ENCODE assay signal across 8 cellular contexts in genomic region chr2:42792583-42793313, GRCh38. TPM values are rescaled to one million over a fixed set of nuclear protein-coding genes. Genes with fewer than 3 reads are reported as not detected.
DNase-seq lines count a peak whose midpoint lies in the region; ATAC-seq, FAIRE-seq and TF ChIP-seq lines count a peak whose summit lies in the region.

Gene HAAO, minus strand, starts transcription at chr2:42792583. Its CDS starts 47 bp downstream, at chr2:42792536.

- peak within 1 kb of the TSS; percentile 79 for H3K27ac Mint-ChIP-seq in astrocyte (ENCODE audit: unreplicated experiment)

- H3K4me3 ChIP-seq in astrocyte (ENCODE audit: insufficient read depth, low read depth, low read length) = peak within 1 kb of the TSS; percentile 48
- H3K4me3 ChIP-seq in skin epidermis = peak within 1 kb of the TSS; percentile 43 to 78 (median 59)

- H2AFZ ChIP-seq in astrocyte (ENCODE audit: low read depth, low read length) = peak within 1 kb of the TSS; percentile 79

- H3K9me3 ChIP-seq in astrocyte (ENCODE audit: insufficient read depth, low read depth, low read length) = no peaks in the 10 kb centered on the region

- peak within 1 kb of the TSS; percentile 61 for H3K4me3 Mint-ChIP-seq in astrocyte (ENCODE audit: unreplicated experiment)

- no peaks in the 10 kb centered on the region for H3K79me2 ChIP-seq in astrocyte (ENCODE audit: insufficient read depth, low read length)

- H3K4me1 Mint-ChIP-seq in astrocyte (ENCODE audit: low read depth, unreplicated experiment) = peaks cover 21% of the 10 kb centered on the region

- H3K9ac ChIP-seq in astrocyte (ENCODE audit: low read length) = peak within 1 kb of the TSS; percentile 62

- peaks cover 7% of the 10 kb centered on the region for H3K36me3 Mint-ChIP-seq in astrocyte (ENCODE audit: low read depth, unreplicated experiment)

- H3K9me3 Mint-ChIP-seq in astrocyte (ENCODE audit: unreplicated experiment) = peaks cover 8% of the 10 kb centered on the region

- H3K36me3 ChIP-seq in astrocyte (ENCODE audit: insufficient read depth, low read length) = no peaks in the 10 kb centered on the region

- H3K27ac ChIP-seq in astrocyte (ENCODE audit: low read depth, low read length) = no peak within 1 kb of the TSS
- peak within 1 kb of the TSS; percentile 60 to 94 (median 86) for H3K27ac ChIP-seq in skin epidermis

- H4K20me1 ChIP-seq in astrocyte (ENCODE audit: insufficient read depth, low read length) = no peaks in the 10 kb centered on the region

- FAIRE-seq in astrocyte (lab: Jason Lieb, UNC) = no peak

- peak within 1 kb of the TSS; percentile 85 for H3K4me2 ChIP-seq in astrocyte (ENCODE audit: low read length)

- no peak for TF ChIP-seq CTCF in astrocyte (IDR thresholded peaks at IDR 0.05; ENCODE audit: insufficient read depth, low read depth, low read length)

- H3K4me1 ChIP-seq in astrocyte (ENCODE audit: insufficient read depth, low read length) = peaks cover 4% of the 10 kb centered on the region

- H3K27me3 ChIP-seq in astrocyte (ENCODE audit: insufficient read depth, low read length) = peaks cover 8% of the 10 kb centered on the region

- H3K27me3 Mint-ChIP-seq in astrocyte (ENCODE audit: low read depth, unreplicated experiment) = peaks cover 27% of the 10 kb centered on the region

- no peak for DNase-seq in activated CD4-positive, CD25-positive, alpha-beta regulatory T cell treated with anti-CD3 and anti-CD28 coated beads, Interleukin-2, amount 50 U/mL, for 72 hours
- no peak for DNase-seq in astrocyte (ENCODE audit: low read depth)
- peak; percentile 82 for DNase-seq in iPS-NIHi11 (ENCODE audit: low spot score)
- DNase-seq in NCI-H1417 (lab: John Stamatoyannopoulos, UW) = no peak
- no peak for DNase-seq in NCI-H1048 (lab: John Stamatoyannopoulos, UW)

- ATAC-seq in activated CD4-positive, CD25-positive, alpha-beta regulatory T cell treated with anti-CD3 and anti-CD28 coated beads, Interleukin-2, amount 50 U/mL, for 24 hours = peak; percentile 28 to 47
- peak; percentile 30 for ATAC-seq in HG03039 (IDR thresholded peaks at IDR 0.05; ENCODE audit: unreplicated experiment)

RNA-seq across cellular contexts. Expression of gene HAAO, which starts in this region (rescaled TPM):
- 1.1 and 1.3 TPM in 2 replicates for total RNA-seq in astrocyte
